Comparison of ENCODE assay signal across 8 cellular contexts in the genomic region with DNA sequence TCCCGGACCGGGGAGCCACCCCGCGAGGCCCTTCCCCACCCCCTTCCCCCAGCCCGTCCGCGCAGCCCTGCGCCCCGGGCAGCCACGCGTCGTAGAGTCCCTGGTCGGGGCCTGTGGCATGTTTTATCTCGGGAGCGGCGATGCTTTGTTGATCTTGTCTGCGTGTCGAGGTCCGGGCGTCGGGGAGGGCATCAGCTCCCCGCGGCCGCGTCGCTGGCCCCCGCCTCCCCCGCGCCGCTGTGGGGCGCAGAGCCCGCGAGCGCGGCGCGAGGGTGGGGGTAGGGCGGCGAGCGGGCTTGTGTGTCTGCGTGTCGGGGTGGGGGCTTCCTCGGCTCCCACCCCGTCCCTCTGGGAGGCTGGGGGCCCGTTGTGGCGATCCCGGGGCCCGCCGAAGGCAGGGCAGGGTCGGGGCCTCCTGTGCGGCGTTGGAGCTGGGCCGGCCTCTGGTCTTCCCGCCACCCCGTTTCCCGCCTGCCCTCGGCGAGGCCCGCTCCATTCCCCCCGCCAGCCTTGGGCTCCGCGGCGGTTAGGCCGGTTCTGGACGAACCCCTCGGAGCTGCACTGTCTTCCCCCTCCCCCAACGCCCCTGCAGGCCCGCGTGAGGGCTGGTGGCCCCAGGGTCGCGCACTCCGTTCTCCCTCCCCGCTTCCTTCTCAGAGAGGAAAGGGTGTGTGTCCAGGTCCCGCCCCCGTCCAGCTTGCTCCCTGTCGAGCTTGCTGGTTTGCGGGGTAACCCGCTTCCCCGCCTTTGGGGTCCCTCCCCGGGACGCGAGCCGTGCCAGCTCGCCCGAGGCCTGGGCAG. TPM values are rescaled to one million over a fixed set of nuclear protein-coding genes. Genes with fewer than 3 reads are reported as not detected.
DNase-seq lines count a peak whose midpoint lies in the region; FAIRE-seq and TF ChIP-seq lines count a peak whose summit lies in the region.

No MANE protein-coding gene starts in this region.

- POLR2A ChIA-PET in activated CD4-positive, alpha-beta T cell treated with anti-CD3 and anti-CD28 coated beads, Interleukin-2, amount 10 ng/mL, durations not matched to agents 7 days and 5 days (lab: Charles Lee) = interaction anchor here (0.6 to 1.7 kb wide), 2 partner anchors 17 to 66 kb away, joined by 4 to 6 read pairs; a partner anchor contains a TSS

- H4K91ac ChIP-seq in H9 (ENCODE audit: insufficient read length, low read depth, low read length) = peak overlapping the region; percentile 78

- H2BK20ac ChIP-seq in H9 (ENCODE audit: low read depth, low read length, poor library complexity, severe bottlenecking) = no peak overlapping the region

- H2AFZ ChIP-seq in H9 (ENCODE audit: low read length) (no peak overlapping the region), Loucy (ENCODE audit: low read length) (peak overlapping the region; percentile 90)

- H3K27me3 Mint-ChIP-seq in H9 (ENCODE audit: low read depth) = no peaks in the 10 kb centered on the region
- H3K27me3 Mint-ChIP-seq in activated CD4-positive, alpha-beta T cell treated with anti-CD3 and anti-CD28 coated beads, Interleukin-2, amount 10 ng/mL, durations not matched to agents 7 days and 5 days = no peaks in the 10 kb centered on the region

- H4K5ac ChIP-seq in H9 (ENCODE audit: insufficient read length, low read depth, low read length) = no peak overlapping the region

- H3K79me1 ChIP-seq in H9 (ENCODE audit: insufficient read depth, low read depth, low read length, poor library complexity, severe bottlenecking) = no peaks in the 10 kb centered on the region

- H4K8ac ChIP-seq in H9 (replicated peaks; ENCODE audit: insufficient read length, low read depth, low read length) = no peak overlapping the region

- H3K27me3 ChIP-seq in H9 (ENCODE audit: insufficient read depth, low read length) (no peaks in the 10 kb centered on the region), Loucy (ENCODE audit: insufficient read depth, low read length, poor library complexity, severe bottlenecking) (peaks cover 8% of the 10 kb centered on the region)

- H4K20me1 ChIP-seq in H9 (ENCODE audit: control insufficient read depth, insufficient read depth, insufficient read length) = no peaks in the 10 kb centered on the region
- H4K20me1 ChIP-seq in Loucy (ENCODE audit: insufficient read depth, low read length, poor library complexity, severe bottlenecking) = peaks cover 54% of the 10 kb centered on the region

- TF ChIP-seq CTCF in H9 (conservative IDR thresholded peaks at IDR 0.05) = no peak
- TF ChIP-seq CTCF in Loucy (conservative IDR thresholded peaks at IDR 0.05; ENCODE audit: low read length) = no peak

- no peak overlapping the region for H3K23ac ChIP-seq in H9 (ENCODE audit: insufficient read length, low read depth, low read length)

- H3K27ac ChIP-seq in H9 (ENCODE audit: insufficient read length, low read depth, low read length) = no peak overlapping the region

- H3K9me3 ChIP-seq in H9 (ENCODE audit: control insufficient read depth, low read depth, low read length) (no peaks in the 10 kb centered on the region), Loucy (ENCODE audit: insufficient read depth, low read depth, low read length) (no peaks in the 10 kb centered on the region)

- peak overlapping the region; percentile 89 for H3K14ac ChIP-seq in H9 (ENCODE audit: insufficient read depth, low read length)

- no peak for TF ChIP-seq POLR2A in GM12892 (IDR thresholded peaks at IDR 0.05; ENCODE audit: low read depth, low read length)

- no peaks in the 10 kb centered on the region for H3K36me3 ChIP-seq in Loucy (ENCODE audit: insufficient read depth, low read length)

- H3K4me1 ChIP-seq in H9 (ENCODE audit: insufficient read depth, low read length) (no peaks in the 10 kb centered on the region; the same call in 1 of the 2 replicates), Loucy (ENCODE audit: insufficient read depth, low read length, poor library complexity, severe bottlenecking) (peaks cover 41% of the 10 kb centered on the region)

- peak; percentile 44 for DNase-seq in GM12892 (ENCODE audit: insufficient read length)
- peak; percentile 54 for DNase-seq in H9
- peak; percentile 61 for DNase-seq in activated CD4-positive, alpha-beta T cell treated with anti-CD3 and anti-CD28 coated beads, Interleukin-2, amount 10 ng/mL, durations not matched to agents 7 days and 5 days
- DNase-seq in dermis blood vessel endothelial cell = peak; percentile 54
- peak; percentile 58 for DNase-seq in medulla oblongata (ENCODE audit: extremely low spot score)
- DNase-seq in stimulated activated CD8-positive, alpha-beta memory T cell treated with anti-CD3 and anti-CD28 coated beads, Interleukin-12 subunit alpha, Interleukin-12 subunit beta, amount 100 ng/mL, for 4 hours (ENCODE audit: low read depth) = peak; percentile 14
- no peak for DNase-seq in middle frontal gyrus (ENCODE audit: extremely low spot score, low spot score)

- H3K23me2 ChIP-seq in H9 (ENCODE audit: insufficient read length, low read depth, low read length, poor library complexity, severe bottlenecking) = peaks cover 14% of the 10 kb centered on the region

- H3K4me1 Mint-ChIP-seq in H9 = peaks cover 29 to 30% of the 10 kb centered on the region in 2 experiments
- peaks cover 33% of the 10 kb centered on the region for H3K4me1 Mint-ChIP-seq in activated CD4-positive, alpha-beta T cell treated with anti-CD3 and anti-CD28 coated beads, Interleukin-2, amount 10 ng/mL, durations not matched to agents 7 days and 5 days

- no peaks in the 10 kb centered on the region for H3K9me2 ChIP-seq in Loucy (replicated peaks; ENCODE audit: low read depth, low read length)

- H3F3A ChIP-seq in Loucy (ENCODE audit: low read depth) = no peaks in the 10 kb centered on the region

- CTCF ChIA-PET in activated CD4-positive, alpha-beta T cell treated with anti-CD3 and anti-CD28 coated beads, Interleukin-2, amount 10 ng/mL, durations not matched to agents 7 days and 5 days (lab: Charles Lee) = interaction anchor here (0.9 to 3.0 kb wide), 5 partner anchors 8 to 65 kb away, joined by 3 to 13 read pairs (median 5); a partner anchor contains a TSS

- H3K4me3 Mint-ChIP-seq in H9 = peak overlapping the region; percentile 85 to 95
- peak overlapping the region; percentile 100 for H3K4me3 Mint-ChIP-seq in activated CD4-positive, alpha-beta T cell treated with anti-CD3 and anti-CD28 coated beads, Interleukin-2, amount 10 ng/mL, durations not matched to agents 7 days and 5 days

- no peak overlapping the region for H3K4ac ChIP-seq in H9 (ENCODE audit: low read depth, low read length)

- H3K9me3 Mint-ChIP-seq in H9 = peaks cover 0 to 3% of the 10 kb centered on the region in 2 experiments; a peak in 2 of 5 replicates
- H3K9me3 Mint-ChIP-seq in activated CD4-positive, alpha-beta T cell treated with anti-CD3 and anti-CD28 coated beads, Interleukin-2, amount 10 ng/mL, durations not matched to agents 7 days and 5 days = no peaks in the 10 kb centered on the region

- no peak overlapping the region for H2AK5ac ChIP-seq in H9 (ENCODE audit: insufficient read length, low read length)

- no peak overlapping the region for H2BK5ac ChIP-seq in H9 (ENCODE audit: insufficient read length, low read length)

- H3K9ac ChIP-seq in H9 (ENCODE audit: extremely low read depth, insufficient read length, low read length) (peak overlapping the region; percentile 90), Loucy (ENCODE audit: low read depth, low read length, poor library complexity, severe bottlenecking) (peak overlapping the region; percentile 99)

- no peak overlapping the region for H3K56ac ChIP-seq in H9 (ENCODE audit: insufficient read length, low read depth, low read length)

- WGBS in H9 (ENCODE audit: extremely low coverage, insufficient read length, low lambda C conversion rate) = no CpG with 5 or more reads among the region's 85 CpGs

- peaks cover 0 to 6% (median 0%) of the 10 kb centered on the region in 3 experiments; a peak in 2 of 7 replicates for H3K36me3 Mint-ChIP-seq in H9 (ENCODE audit: insufficient read depth in 1 of 3, low read depth in 3 of 3)
- peaks cover 10% of the 10 kb centered on the region for H3K36me3 Mint-ChIP-seq in activated CD4-positive, alpha-beta T cell treated with anti-CD3 and anti-CD28 coated beads, Interleukin-2, amount 10 ng/mL, durations not matched to agents 7 days and 5 days (ENCODE audit: low read depth)

- no peak overlapping the region for H3T11ph ChIP-seq in H9 (ENCODE audit: low read length)

- H3K4me3 ChIP-seq in Loucy (ENCODE audit: low read length, poor library complexity, severe bottlenecking) = peak overlapping the region; percentile 94

- H3K4me2 ChIP-seq in H9 (ENCODE audit: insufficient read depth, insufficient read length, low read length) (peak overlapping the region; percentile 69), Loucy (ENCODE audit: low read depth, low read length, poor library complexity, severe bottlenecking) (peak overlapping the region; percentile 88)

- peak; percentile 53 for FAIRE-seq in GM12892 (lab: Jason Lieb, UNC)

- no peak overlapping the region for H2BK12ac ChIP-seq in H9 (ENCODE audit: insufficient read length, low read depth, low read length)

- peaks cover 30% of the 10 kb centered on the region; the same call in 1 of the 2 replicates for H3K79me2 ChIP-seq in H9 (ENCODE audit: insufficient read depth, low read length)
- peaks cover 57% of the 10 kb centered on the region for H3K79me2 ChIP-seq in Loucy (ENCODE audit: insufficient read depth, low read length)

- H3K27ac Mint-ChIP-seq in H9 = peak overlapping the region in 2 of 3 experiments; percentile 49 to 98; a peak in 5 of 7 replicates
- peak overlapping the region; percentile 96 for H3K27ac Mint-ChIP-seq in activated CD4-positive, alpha-beta T cell treated with anti-CD3 and anti-CD28 coated beads, Interleukin-2, amount 10 ng/mL, durations not matched to agents 7 days and 5 days

- H3K18ac ChIP-seq in H9 (ENCODE audit: insufficient read length, low read depth, low read length) = peak overlapping the region; percentile 95

- H2BK120ac ChIP-seq in H9 (ENCODE audit: low read depth, low read length, poor library complexity, severe bottlenecking) = no peak overlapping the region

- H2BK15ac ChIP-seq in H9 (ENCODE audit: low read depth, low read length) = no peak overlapping the region

RNA-seq across cellular contexts. Expression of a gene that starts 0.7 kb away (rescaled TPM):
- 98.1 TPM for polyA plus RNA-seq in GM12892 (2012; ENCODE audit: missing spikeins)
- 136 and 142 TPM in 2 replicates for total RNA-seq in H9 (2021)
- 10 to 100 TPM; 92.1 to 99.2 TPM for total RNA-seq in activated CD4-positive, alpha-beta T cell treated with anti-CD3 and anti-CD28 coated beads, Interleukin-2, amount 10 ng/mL, durations not matched to agents 7 days and 5 days
- 34.0 and 65.1 TPM in 2 replicates for total RNA-seq in dermis blood vessel endothelial cell

RNA-seq across cellular contexts. Expression of a gene that starts 16.9 kb away (rescaled TPM):
- polyA plus RNA-seq in GM12892 (2012; ENCODE audit: missing spikeins) = 10.5 TPM
- total RNA-seq in H9 (2021) (14.7 and 15.0 TPM in 2 replicates), dermis blood vessel endothelial cell (34.3 and 37.8 TPM in 2 replicates)
- total RNA-seq in activated CD4-positive, alpha-beta T cell treated with anti-CD3 and anti-CD28 coated beads, Interleukin-2, amount 10 ng/mL, durations not matched to agents 7 days and 5 days = 10 to 100 TPM; 26.7 to 27.9 TPM
